ENCODE assay signal across 13 cellular contexts in the genomic region with DNA sequence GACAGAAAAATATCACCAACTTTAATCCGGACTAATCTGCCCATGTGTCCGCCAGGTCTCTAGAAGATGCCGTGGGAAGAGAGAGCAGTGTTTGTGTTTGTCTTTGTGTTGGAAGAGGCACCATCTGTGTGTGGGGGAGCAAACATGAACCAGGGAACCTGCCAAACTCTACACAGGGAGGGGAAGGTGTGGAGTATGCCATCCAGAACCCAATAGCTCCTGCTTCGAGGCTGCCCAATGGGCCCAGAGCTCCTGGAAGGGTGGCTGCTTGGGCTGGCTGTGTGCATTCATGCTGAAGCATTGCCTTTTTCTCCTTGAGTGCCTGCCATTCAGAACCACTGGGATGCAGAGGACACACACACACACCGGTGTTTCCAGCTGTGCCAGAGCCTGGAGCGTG.
DNase-seq lines count a peak whose midpoint lies in the region; ATAC-seq and TF ChIP-seq lines count a peak whose summit lies in the region.
"Had no signal": no experiment of that assay in that cellular context is flagged by ENCODE, and none has a peak within 500 bp of the region (broad histone marks: within the 10 kb centered on the region; RNA-seq: fewer than 3 reads in every experiment).

No MANE protein-coding gene starts in this region.

- H3K27ac ChIP-seq in stomach smooth muscle (ENCODE audit: low read length) (peak overlapping the region; percentile 70), spleen (peak overlapping the region in 4 of 8 donors; percentile 47 to 61 (median 53))
- H3K27ac ChIP-seq: SK-N-MC, vagina had no signal

- H3K36me3 Mint-ChIP-seq in activated CD4-positive, alpha-beta T cell treated with anti-CD3 and anti-CD28 coated beads for 36 hours (ENCODE audit: low read depth): no peaks in the 10 kb centered on the region
- H3K36me3 Mint-ChIP-seq in central memory CD8-positive, alpha-beta T cell (ENCODE audit: insufficient read depth): no peaks in the 10 kb centered on the region
- H3K36me3 Mint-ChIP-seq: natural killer cell treated with Interleukin-12 subunit alpha and Interleukin-12 subunit beta and Interleukin-15 and Interleukin-18, amount 100 ng/mL, for 72 hours had no signal

- no peaks in the 10 kb centered on the region for H3K36me3 ChIP-seq in stomach smooth muscle (ENCODE audit: control insufficient read depth in 2 of 2, insufficient read depth in 2 of 2, low read length in 2 of 2)
- H3K36me3 ChIP-seq in spleen: no peaks in the 10 kb centered on the region
- H3K36me3 ChIP-seq: vagina had no signal

- H3K27me3 Mint-ChIP-seq in activated CD4-positive, alpha-beta T cell treated with anti-CD3 and anti-CD28 coated beads for 36 hours: no peaks in the 10 kb centered on the region
- peaks cover 10% of the 10 kb centered on the region for H3K27me3 Mint-ChIP-seq in central memory CD8-positive, alpha-beta T cell

- H3K27ac Mint-ChIP-seq in activated CD4-positive, alpha-beta T cell treated with anti-CD3 and anti-CD28 coated beads for 36 hours: peak overlapping the region; percentile 89
- peak overlapping the region; percentile 63 for H3K27ac Mint-ChIP-seq in central memory CD8-positive, alpha-beta T cell (ENCODE audit: low read depth)
- H3K27ac Mint-ChIP-seq: natural killer cell treated with Interleukin-12 subunit alpha and Interleukin-12 subunit beta and Interleukin-15 and Interleukin-18, amount 100 ng/mL, for 72 hours had no signal

- CTCF ChIA-PET in activated CD4-positive, alpha-beta T cell treated with anti-CD3 and anti-CD28 coated beads for 36 hours (lab: Charles Lee): interaction anchor here (0.6 kb wide), 1 partner anchor 106 kb away, joined by 4 read pairs; no protein-coding TSS in a partner anchor

- ATAC-seq in activated CD4-positive, alpha-beta T cell treated with anti-CD3 and anti-CD28 coated beads for 36 hours: no peak
- no peak for ATAC-seq in central memory CD8-positive, alpha-beta T cell (replicated peaks; ENCODE audit: extremely low read depth, poor library complexity, severe bottlenecking)

- no peak for DNase-seq in activated CD4-positive, alpha-beta T cell treated with anti-CD3 and anti-CD28 coated beads for 36 hours
- DNase-seq in activated CD4-positive, alpha-beta T cell treated with anti-CD3 and anti-CD28 coated beads for 1 hour: no peak
- DNase-seq in NCI-H2196 (lab: John Stamatoyannopoulos, UW; ENCODE audit: unreplicated experiment) (peak; percentile 23), globus pallidus (ENCODE audit: low spot score) (no peak), spleen (no peak), foreskin melanocyte (no peak)
- no peak for DNase-seq in central memory CD8-positive, alpha-beta T cell (ENCODE audit: low spot score in 2 of 2)
- DNase-seq: dorsolateral prefrontal cortex; stimulated activated CD4-positive, alpha-beta T cell treated with anti-CD3 and anti-CD28 coated beads, Interleukin-2, amount 100 ng/mL, for 48 hours had no signal

- H3K9me3 Mint-ChIP-seq in activated CD4-positive, alpha-beta T cell treated with anti-CD3 and anti-CD28 coated beads for 36 hours (ENCODE audit: low read depth): peaks cover 4% of the 10 kb centered on the region
- no peaks in the 10 kb centered on the region for H3K9me3 Mint-ChIP-seq in central memory CD8-positive, alpha-beta T cell
- H3K9me3 Mint-ChIP-seq: natural killer cell treated with Interleukin-12 subunit alpha and Interleukin-12 subunit beta and Interleukin-15 and Interleukin-18, amount 100 ng/mL, for 72 hours had no signal

- TF ChIP-seq POLR2A in spleen (IDR thresholded peaks at IDR 0.05): no peak

- POLR2A ChIA-PET in activated CD4-positive, alpha-beta T cell treated with anti-CD3 and anti-CD28 coated beads for 36 hours (lab: Charles Lee): no interaction called here

- no peak for TF ChIP-seq CTCF in spleen (IDR thresholded peaks at IDR 0.05 in 8 of 11, conservative IDR thresholded peaks at IDR 0.05 in 3 of 11)

- H3K4me3 Mint-ChIP-seq in activated CD4-positive, alpha-beta T cell treated with anti-CD3 and anti-CD28 coated beads for 36 hours: no peak overlapping the region
- no peak overlapping the region for H3K4me3 Mint-ChIP-seq in central memory CD8-positive, alpha-beta T cell
- H3K4me3 Mint-ChIP-seq: natural killer cell treated with Interleukin-12 subunit alpha and Interleukin-12 subunit beta and Interleukin-15 and Interleukin-18, amount 100 ng/mL, for 72 hours had no signal

- H3K4me3 ChIP-seq in stomach smooth muscle (ENCODE audit: low read length in 2 of 2): no peak overlapping the region
- H3K4me3 ChIP-seq in spleen: no peak overlapping the region
- H3K4me3 ChIP-seq: dorsolateral prefrontal cortex, SK-N-MC, vagina had no signal

- no peak overlapping the region for H3K9ac ChIP-seq in stomach smooth muscle (ENCODE audit: low read length in 2 of 2)

- WGBS in spleen, 5 donors: 78 to 89% (median 85%) methylated on average over 6 of the region's 6 CpGs

- intact Hi-C loops in activated CD4-positive, alpha-beta T cell treated with anti-CD3 and anti-CD28 coated beads for 36 hours (cut with DNase I, micrococcal nuclease): loop anchor here in 1 of 2 experiments (10.0 kb wide), 1 partner anchor 437 kb away; no protein-coding TSS in a partner anchor
- intact Hi-C loops in spleen (cut with DNase I; ENCODE audit: low total_unique reads): no loop called here

- H3K9me3 ChIP-seq in stomach smooth muscle (ENCODE audit: control insufficient read depth in 2 of 2, low read length in 2 of 2) (peaks cover 0 to 2% of the 10 kb centered on the region in 2 donors), spleen (no peaks in the 10 kb centered on the region)
- H3K9me3 ChIP-seq: vagina had no signal

- H3K27me3 ChIP-seq in stomach smooth muscle (ENCODE audit: control insufficient read depth in 1 of 2, insufficient read depth in 2 of 2, low read length in 2 of 2) (peaks cover 0 to 6% of the 10 kb centered on the region in 2 donors), spleen (replicated peaks in 1 of 7) (peaks cover 0 to 5% (median 0%) of the 10 kb centered on the region in 7 donors)
- H3K27me3 ChIP-seq: vagina had no signal

- peaks cover 32% of the 10 kb centered on the region for H3K4me1 Mint-ChIP-seq in activated CD4-positive, alpha-beta T cell treated with anti-CD3 and anti-CD28 coated beads for 36 hours
- peaks cover 11% of the 10 kb centered on the region for H3K4me1 Mint-ChIP-seq in central memory CD8-positive, alpha-beta T cell

- peaks cover 18% of the 10 kb centered on the region for H3K4me1 ChIP-seq in stomach smooth muscle (ENCODE audit: control insufficient read depth, insufficient read depth, low read length)
- peaks cover 0 to 18% (median 5%) of the 10 kb centered on the region in 6 donors for H3K4me1 ChIP-seq in spleen
